ENCODE assay signal across 8 cellular contexts in genomic region chr15:48962662-48963523, GRCh38. TPM values are rescaled to one million over a fixed set of nuclear protein-coding genes. Genes with fewer than 3 reads are reported as not detected.
A peak's percentile ranks its signal among the peaks of the same experiment; 100 is the strongest.
DNase-seq lines count a peak whose midpoint lies in the region; ATAC-seq, FAIRE-seq and TF ChIP-seq lines count a peak whose summit lies in the region.

No MANE protein-coding gene starts in this region.

- H3K4me1 ChIP-seq in ES-I3 (ENCODE audit: insufficient read depth, low read length) (no peaks in the 10 kb centered on the region), keratinocyte (ENCODE audit: control insufficient read depth, extremely low read depth, insufficient read depth, low read length) (peaks cover 40% of the 10 kb centered on the region)

- peak overlapping the region; percentile 93 for H3K4me2 ChIP-seq in keratinocyte (ENCODE audit: control insufficient read depth, extremely low read depth, insufficient read depth, low read depth, low read length)

- TF ChIP-seq POLR2A in NB4 (IDR thresholded peaks at IDR 0.05; ENCODE audit: extremely low read depth, insufficient read length), result no peak

- no peak overlapping the region for H3K27ac Mint-ChIP-seq in stimulated activated effector memory CD8-positive, alpha-beta T cell treated with anti-CD3 and anti-CD28 coated beads, Interleukin-12 subunit alpha, Interleukin-12 subunit beta, amount 100 ng/mL, for 72 hours

- DNase-seq in NB4 (ENCODE audit: low read depth) (peak; percentile 18), brain pericyte (ENCODE audit: low read depth, low spot score) (peak; percentile 30), keratinocyte (ENCODE audit: low read depth, low spot score) (no peak), kidney glomerular epithelial cell (lab: John Stamatoyannopoulos, UW) (no peak), GF-D8 (lab: John Stamatoyannopoulos, UW) (no peak)
- no peak for DNase-seq in stimulated activated effector memory CD8-positive, alpha-beta T cell treated with anti-CD3 and anti-CD28 coated beads, Interleukin-12 subunit alpha, Interleukin-12 subunit beta, amount 100 ng/mL, for 72 hours (ENCODE audit: low spot score in 2 of 2)

- no peaks in the 10 kb centered on the region for H3K36me3 ChIP-seq in ES-I3 (ENCODE audit: insufficient read depth, low read length)
- no peaks in the 10 kb centered on the region for H3K36me3 ChIP-seq in keratinocyte (ENCODE audit: control insufficient read depth in 2 of 2, extremely low read depth in 1 of 2, insufficient read depth in 2 of 2, low read length in 2 of 2)

- H3K4me3 ChIP-seq in NB4 (ENCODE audit: low read depth, low read length), result peak overlapping the region; percentile 41
- peak overlapping the region; percentile 41 to 79 (median 72) for H3K4me3 ChIP-seq in keratinocyte (ENCODE audit: control insufficient read depth in 2 of 3, extremely low read depth in 1 of 3, insufficient read depth in 2 of 3, low read depth in 1 of 3, low read length in 3 of 3)

- H3K4me3 Mint-ChIP-seq in stimulated activated effector memory CD8-positive, alpha-beta T cell treated with anti-CD3 and anti-CD28 coated beads, Interleukin-12 subunit alpha, Interleukin-12 subunit beta, amount 100 ng/mL, for 72 hours, result peak overlapping the region; percentile 73

- H3K9me3 Mint-ChIP-seq in stimulated activated effector memory CD8-positive, alpha-beta T cell treated with anti-CD3 and anti-CD28 coated beads, Interleukin-12 subunit alpha, Interleukin-12 subunit beta, amount 100 ng/mL, for 72 hours, result no peaks in the 10 kb centered on the region

- H2AFZ ChIP-seq in keratinocyte (ENCODE audit: control insufficient read depth, low read length), result peak overlapping the region; percentile 95

- TF ChIP-seq CTCF in NB4 (IDR thresholded peaks at IDR 0.05; ENCODE audit: low read depth, low read length) (no peak), keratinocyte (optimal IDR thresholded peaks at IDR 0.05 in 1 of 3, IDR thresholded peaks at IDR 0.05 in 1 of 3, conservative IDR thresholded peaks at IDR 0.05 in 1 of 3; ENCODE audit: extremely low read depth in 1 of 3, insufficient read depth in 2 of 3, low read length in 3 of 3) (no peak)

- peak; percentile 1 for ATAC-seq in stimulated activated effector memory CD8-positive, alpha-beta T cell treated with anti-CD3 and anti-CD28 coated beads, Interleukin-12 subunit alpha, Interleukin-12 subunit beta, amount 100 ng/mL, for 72 hours
- ATAC-seq in HG03039 (IDR thresholded peaks at IDR 0.05; ENCODE audit: unreplicated experiment), result no peak

- H3K9me1 ChIP-seq in keratinocyte (ENCODE audit: control insufficient read depth, extremely low read depth, insufficient read depth, low read length), result no peaks in the 10 kb centered on the region

- no peaks in the 10 kb centered on the region for H4K20me1 ChIP-seq in keratinocyte (ENCODE audit: control insufficient read depth, extremely low read depth, insufficient read depth, low read length)

- H3K4me1 Mint-ChIP-seq in stimulated activated effector memory CD8-positive, alpha-beta T cell treated with anti-CD3 and anti-CD28 coated beads, Interleukin-12 subunit alpha, Interleukin-12 subunit beta, amount 100 ng/mL, for 72 hours, result peaks cover 49% of the 10 kb centered on the region

- no peak for FAIRE-seq in keratinocyte (lab: Jason Lieb, UNC)

- peaks cover 14% of the 10 kb centered on the region for H3K27me3 ChIP-seq in keratinocyte (ENCODE audit: control insufficient read depth, extremely low read depth, insufficient read depth, low read length)

- dilution Hi-C loops in keratinocyte (cut with MboI; ENCODE audit: extremely low pct_ligation_motif_present, low sequenced_read_pairs), result no loop called here

- H3K9me3 ChIP-seq in ES-I3 (ENCODE audit: control insufficient read depth, insufficient read depth, low read length), result no peaks in the 10 kb centered on the region
- H3K9me3 ChIP-seq in keratinocyte (ENCODE audit: control insufficient read depth, low read depth, low read length), result no peaks in the 10 kb centered on the region

- H3K79me2 ChIP-seq in keratinocyte (ENCODE audit: control insufficient read depth, insufficient read depth, low read length), result no peaks in the 10 kb centered on the region

- H3K27ac ChIP-seq in keratinocyte (ENCODE audit: control insufficient read depth, insufficient read depth, low read length), result no peak overlapping the region

- peak overlapping the region; percentile 50 for H3K9ac ChIP-seq in ES-I3 (ENCODE audit: low read depth, low read length)
- peak overlapping the region; percentile 61 for H3K9ac ChIP-seq in keratinocyte (ENCODE audit: control insufficient read depth, extremely low read depth, insufficient read depth, low read length)

- H3K36me3 Mint-ChIP-seq in stimulated activated effector memory CD8-positive, alpha-beta T cell treated with anti-CD3 and anti-CD28 coated beads, Interleukin-12 subunit alpha, Interleukin-12 subunit beta, amount 100 ng/mL, for 72 hours, result peaks cover 5% of the 10 kb centered on the region

RNA-seq across cellular contexts. Expression of gene SHC4, which starts 0.8 kb away (rescaled TPM):
- 0.61 to 0.94 TPM (median 0.87 TPM) in 3 replicates for polyA plus RNA-seq in keratinocyte
- polyA plus RNA-seq in keratinocyte (2011; ENCODE audit: low read depth), result not detected
- 0.79 and 0.86 TPM in 2 replicates for polyA plus RNA-seq in keratinocyte (2011; cell fraction: cytosol; rRNA removed)
- polyA plus RNA-seq in keratinocyte (2011; cell fraction: nucleus; rRNA removed), result 1.7 and 1.8 TPM in 2 replicates
- polyA plus RNA-seq in keratinocyte (2012; ENCODE audit: low replicate concordance), result 1.0 TPM in 1 of 2 replicates, not detected in the other
- 0.66 to 2.1 TPM (median 0.69 TPM) in 3 replicates for polyA minus RNA-seq in keratinocyte
- polyA minus RNA-seq in keratinocyte (2011; cell fraction: cytosol; rRNA and poly(A)+ RNA removed), result 1.2 TPM
- polyA minus RNA-seq in keratinocyte (2011; cell fraction: nucleus; rRNA and poly(A)+ RNA removed), result 1.2 and 2.0 TPM in 2 replicates

Comparison
In these comparisons a context has a peak if more than half of its experiments do, and no peak if none do; other contexts are left out.
1. DNase-seq: peak in NB4 (single experiment) and brain pericyte (single experiment); none in keratinocyte (single experiment), stimulated activated effector memory CD8-positive, alpha-beta T cell treated with anti-CD3 and anti-CD28 coated beads, Interleukin-12 subunit alpha, Interleukin-12 subunit beta, amount 100 ng/mL, for 72 hours (0 of 2), kidney glomerular epithelial cell (single experiment) and GF-D8 (single experiment).